ENCODE assay signal across 10 cellular contexts in genomic region chr17:33667052-33667509, GRCh38.
DNase-seq lines count a peak whose midpoint lies in the region; ATAC-seq and TF ChIP-seq lines count a peak whose summit lies in the region.
"Had no signal": no experiment of that assay in that cellular context is flagged by ENCODE, and none has a peak within 500 bp of the region (broad histone marks: within the 10 kb centered on the region; RNA-seq: fewer than 3 reads in every experiment).

No MANE protein-coding gene starts in this region.

- H3K4me3 ChIP-seq in MM.1S (ENCODE audit: low read length) = no peak overlapping the region
- no peak overlapping the region for H3K4me3 ChIP-seq in GM23338

- H3K4me1 ChIP-seq in MM.1S (ENCODE audit: low read length) (no peaks in the 10 kb centered on the region), GM23338 (ENCODE audit: insufficient read depth) (no peaks in the 10 kb centered on the region)

- TF ChIP-seq CTCF in MM.1S (IDR thresholded peaks at IDR 0.05; ENCODE audit: low read length) (no peak), GM23338 (conservative IDR thresholded peaks at IDR 0.05; ENCODE audit: low read depth in 2 of 2) (no peak)

- H4K20me1 ChIP-seq in MM.1S (ENCODE audit: insufficient read depth, low read length) = no peaks in the 10 kb centered on the region
- H4K20me1 ChIP-seq in GM23338 (replicated peaks; ENCODE audit: insufficient read depth) = no peaks in the 10 kb centered on the region

- no peaks in the 10 kb centered on the region for H3K9me3 ChIP-seq in MM.1S (replicated peaks; ENCODE audit: insufficient read depth, low read length)

- H3K9me3 Mint-ChIP-seq in activated naive CD4-positive, alpha-beta T cell treated with anti-CD3 and anti-CD28 coated beads, Interleukin-2, amount 10 ng/mL, durations not matched to agents 7 days and 5 days = no peaks in the 10 kb centered on the region
- H3K9me3 Mint-ChIP-seq in GM23338 = no peaks in the 10 kb centered on the region

- CTCF ChIA-PET in activated naive CD4-positive, alpha-beta T cell treated with anti-CD3 and anti-CD28 coated beads, Interleukin-2, amount 10 ng/mL, durations not matched to agents 7 days and 5 days (lab: Charles Lee) = no interaction called here

- H2AFZ ChIP-seq in MM.1S (ENCODE audit: low read length) (peak overlapping the region; percentile 12; the same call in 1 of the 2 replicates), GM23338 (no peak overlapping the region)

- peaks cover 8% of the 10 kb centered on the region for H3K4me1 Mint-ChIP-seq in activated naive CD4-positive, alpha-beta T cell treated with anti-CD3 and anti-CD28 coated beads, Interleukin-2, amount 10 ng/mL, durations not matched to agents 7 days and 5 days
- H3K4me1 Mint-ChIP-seq in GM23338 = no peaks in the 10 kb centered on the region; the same call in 2 of the 3 replicates

- H3K79me2 ChIP-seq in MM.1S (ENCODE audit: low read length) (no peaks in the 10 kb centered on the region), GM23338 (replicated peaks; ENCODE audit: insufficient read depth) (no peaks in the 10 kb centered on the region)

- no peak overlapping the region for H3K4me3 Mint-ChIP-seq in activated naive CD4-positive, alpha-beta T cell treated with anti-CD3 and anti-CD28 coated beads, Interleukin-2, amount 10 ng/mL, durations not matched to agents 7 days and 5 days
- no peak overlapping the region for H3K4me3 Mint-ChIP-seq in GM23338

- no peaks in the 10 kb centered on the region for H3K9me2 ChIP-seq in MM.1S (replicated peaks; ENCODE audit: insufficient read depth, low read length)
- H3K9me2 ChIP-seq in GM23338 (ENCODE audit: insufficient read depth) = no peaks in the 10 kb centered on the region

- H3K27ac ChIP-seq in MM.1S (ENCODE audit: low read length) (peak overlapping the region; percentile 15), GM23338 (ENCODE audit: low read depth) (no peak overlapping the region)

- ATAC-seq in sciatic nerve (no peak), GM23338 (no peak)

- H3K27ac Mint-ChIP-seq in activated naive CD4-positive, alpha-beta T cell treated with anti-CD3 and anti-CD28 coated beads, Interleukin-2, amount 10 ng/mL, durations not matched to agents 7 days and 5 days = no peak overlapping the region
- H3K27ac Mint-ChIP-seq in GM23338 = no peak overlapping the region

- H3K9ac ChIP-seq in MM.1S (ENCODE audit: low read length) = no peak overlapping the region

- DNase-seq in activated gamma-delta T cell treated with Interleukin-2 at 50 U/mL for 16 hours (peak; percentile 5), activated gamma-delta T cell (lab: John Stamatoyannopoulos, UW) (no peak), MM.1S (peak; percentile 63), ureter (ENCODE audit: low spot score) (peak; percentile 54), sciatic nerve (ENCODE audit: low spot score) (no peak), GM23338 (ENCODE audit: low spot score) (no peak), midbrain (lab: John Stamatoyannopoulos, UW) (no peak)
- peak; percentile 29 for DNase-seq in activated naive CD4-positive, alpha-beta T cell treated with anti-CD3 and anti-CD28 coated beads, Interleukin-2, amount 10 ng/mL, durations not matched to agents 7 days and 5 days
- DNase-seq: IMR-90, Right ventricle myocardium superior had no signal

- no peaks in the 10 kb centered on the region for H3K36me3 Mint-ChIP-seq in activated naive CD4-positive, alpha-beta T cell treated with anti-CD3 and anti-CD28 coated beads, Interleukin-2, amount 10 ng/mL, durations not matched to agents 7 days and 5 days
- H3K36me3 Mint-ChIP-seq in GM23338 (ENCODE audit: low read depth) = no peaks in the 10 kb centered on the region

- H3K27me3 ChIP-seq in MM.1S (replicated peaks; ENCODE audit: insufficient read depth, low read length) (no peaks in the 10 kb centered on the region), GM23338 (ENCODE audit: insufficient read depth) (no peaks in the 10 kb centered on the region)

- H3F3A ChIP-seq in MM.1S (ENCODE audit: insufficient read depth, low read length) (no peaks in the 10 kb centered on the region), GM23338 (replicated peaks; ENCODE audit: low read depth) (no peaks in the 10 kb centered on the region)

- H3K36me3 ChIP-seq in MM.1S (replicated peaks; ENCODE audit: insufficient read depth, low read length) (no peaks in the 10 kb centered on the region), GM23338 (ENCODE audit: insufficient read depth) (no peaks in the 10 kb centered on the region)

- peaks cover 8% of the 10 kb centered on the region for H3K27me3 Mint-ChIP-seq in activated naive CD4-positive, alpha-beta T cell treated with anti-CD3 and anti-CD28 coated beads, Interleukin-2, amount 10 ng/mL, durations not matched to agents 7 days and 5 days
- no peaks in the 10 kb centered on the region for H3K27me3 Mint-ChIP-seq in GM23338 (ENCODE audit: insufficient read depth, low read depth, poor library complexity)

- intact Hi-C loops in sciatic nerve (cut with DNase I) = no loop called here

- H3K4me2 ChIP-seq in MM.1S (ENCODE audit: low read depth, low read length) (peak overlapping the region; percentile 11; the same call in 1 of the 2 replicates), GM23338 (no peak overlapping the region)

TF ChIP-seq in GM23338, 12 proteins besides CTCF, POLR2A, EP300 and RAD21 (continues in another document):
- TF ChIP-seq, protein P1, sequence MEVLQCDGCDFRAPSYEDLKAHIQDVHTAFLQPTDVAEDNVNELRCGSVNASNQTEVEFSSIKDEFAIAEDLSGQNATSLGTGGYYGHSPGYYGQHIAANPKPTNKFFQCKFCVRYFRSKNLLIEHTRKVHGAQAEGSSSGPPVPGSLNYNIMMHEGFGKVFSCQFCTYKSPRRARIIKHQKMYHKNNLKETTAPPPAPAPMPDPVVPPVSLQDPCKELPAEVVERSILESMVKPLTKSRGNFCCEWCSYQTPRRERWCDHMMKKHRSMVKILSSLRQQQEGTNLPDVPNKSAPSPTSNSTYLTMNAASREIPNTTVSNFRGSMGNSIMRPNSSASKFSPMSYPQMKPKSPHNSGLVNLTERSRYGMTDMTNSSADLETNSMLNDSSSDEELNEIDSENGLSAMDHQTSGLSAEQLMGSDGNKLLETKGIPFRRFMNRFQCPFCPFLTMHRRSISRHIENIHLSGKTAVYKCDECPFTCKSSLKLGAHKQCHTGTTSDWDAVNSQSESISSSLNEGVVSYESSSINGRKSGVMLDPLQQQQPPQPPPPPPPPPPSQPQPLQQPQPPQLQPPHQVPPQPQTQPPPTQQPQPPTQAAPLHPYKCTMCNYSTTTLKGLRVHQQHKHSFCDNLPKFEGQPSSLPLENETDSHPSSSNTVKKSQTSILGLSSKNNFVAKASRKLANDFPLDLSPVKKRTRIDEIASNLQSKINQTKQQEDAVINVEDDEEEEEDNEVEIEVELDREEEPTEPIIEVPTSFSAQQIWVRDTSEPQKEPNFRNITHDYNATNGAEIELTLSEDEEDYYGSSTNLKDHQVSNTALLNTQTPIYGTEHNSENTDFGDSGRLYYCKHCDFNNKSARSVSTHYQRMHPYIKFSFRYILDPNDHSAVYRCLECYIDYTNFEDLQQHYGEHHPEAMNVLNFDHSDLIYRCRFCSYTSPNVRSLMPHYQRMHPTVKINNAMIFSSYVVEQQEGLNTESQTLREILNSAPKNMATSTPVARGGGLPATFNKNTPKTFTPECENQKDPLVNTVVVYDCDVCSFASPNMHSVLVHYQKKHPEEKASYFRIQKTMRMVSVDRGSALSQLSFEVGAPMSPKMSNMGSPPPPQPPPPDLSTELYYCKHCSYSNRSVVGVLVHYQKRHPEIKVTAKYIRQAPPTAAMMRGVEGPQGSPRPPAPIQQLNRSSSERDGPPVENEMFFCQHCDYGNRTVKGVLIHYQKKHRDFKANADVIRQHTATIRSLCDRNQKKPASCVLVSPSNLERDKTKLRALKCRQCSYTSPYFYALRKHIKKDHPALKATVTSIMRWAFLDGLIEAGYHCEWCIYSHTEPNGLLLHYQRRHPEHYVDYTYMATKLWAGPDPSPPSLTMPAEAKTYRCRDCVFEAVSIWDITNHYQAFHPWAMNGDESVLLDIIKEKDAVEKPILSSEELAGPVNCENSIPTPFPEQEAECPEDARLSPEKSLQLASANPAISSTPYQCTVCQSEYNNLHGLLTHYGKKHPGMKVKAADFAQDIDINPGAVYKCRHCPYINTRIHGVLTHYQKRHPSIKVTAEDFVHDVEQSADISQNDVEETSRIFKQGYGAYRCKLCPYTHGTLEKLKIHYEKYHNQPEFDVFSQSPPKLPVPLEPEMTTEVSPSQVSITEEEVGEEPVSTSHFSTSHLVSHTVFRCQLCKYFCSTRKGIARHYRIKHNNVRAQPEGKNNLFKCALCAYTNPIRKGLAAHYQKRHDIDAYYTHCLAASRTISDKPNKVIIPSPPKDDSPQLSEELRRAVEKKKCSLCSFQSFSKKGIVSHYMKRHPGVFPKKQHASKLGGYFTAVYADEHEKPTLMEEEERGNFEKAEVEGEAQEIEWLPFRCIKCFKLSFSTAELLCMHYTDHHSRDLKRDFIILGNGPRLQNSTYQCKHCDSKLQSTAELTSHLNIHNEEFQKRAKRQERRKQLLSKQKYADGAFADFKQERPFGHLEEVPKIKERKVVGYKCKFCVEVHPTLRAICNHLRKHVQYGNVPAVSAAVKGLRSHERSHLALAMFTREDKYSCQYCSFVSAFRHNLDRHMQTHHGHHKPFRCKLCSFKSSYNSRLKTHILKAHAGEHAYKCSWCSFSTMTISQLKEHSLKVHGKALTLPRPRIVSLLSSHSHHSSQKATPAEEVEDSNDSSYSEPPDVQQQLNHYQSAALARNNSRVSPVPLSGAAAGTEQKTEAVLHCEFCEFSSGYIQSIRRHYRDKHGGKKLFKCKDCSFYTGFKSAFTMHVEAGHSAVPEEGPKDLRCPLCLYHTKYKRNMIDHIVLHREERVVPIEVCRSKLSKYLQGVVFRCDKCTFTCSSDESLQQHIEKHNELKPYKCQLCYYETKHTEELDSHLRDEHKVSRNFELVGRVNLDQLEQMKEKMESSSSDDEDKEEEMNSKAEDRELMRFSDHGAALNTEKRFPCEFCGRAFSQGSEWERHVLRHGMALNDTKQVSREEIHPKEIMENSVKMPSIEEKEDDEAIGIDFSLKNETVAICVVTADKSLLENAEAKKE (CRISPR knock-in tag; IDR thresholded peaks at IDR 0.05) = no peak
- TF ChIP-seq STAT1 (IDR thresholded peaks at IDR 0.05; ENCODE audit: unreplicated experiment) = no peak
- TF ChIP-seq CREB1 (CRISPR knock-in tag; IDR thresholded peaks at IDR 0.05; ENCODE audit: low read depth) = no peak
- TF ChIP-seq ZNF331 (CRISPR knock-in tag; IDR thresholded peaks at IDR 0.05; ENCODE audit: low read depth) = no peak
- TF ChIP-seq, protein P2, sequence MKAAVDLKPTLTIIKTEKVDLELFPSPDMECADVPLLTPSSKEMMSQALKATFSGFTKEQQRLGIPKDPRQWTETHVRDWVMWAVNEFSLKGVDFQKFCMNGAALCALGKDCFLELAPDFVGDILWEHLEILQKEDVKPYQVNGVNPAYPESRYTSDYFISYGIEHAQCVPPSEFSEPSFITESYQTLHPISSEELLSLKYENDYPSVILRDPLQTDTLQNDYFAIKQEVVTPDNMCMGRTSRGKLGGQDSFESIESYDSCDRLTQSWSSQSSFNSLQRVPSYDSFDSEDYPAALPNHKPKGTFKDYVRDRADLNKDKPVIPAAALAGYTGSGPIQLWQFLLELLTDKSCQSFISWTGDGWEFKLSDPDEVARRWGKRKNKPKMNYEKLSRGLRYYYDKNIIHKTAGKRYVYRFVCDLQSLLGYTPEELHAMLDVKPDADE (IDR thresholded peaks at IDR 0.05) = no peak

Comparison
In these comparisons a context has a peak if more than half of its experiments do, and no peak if none do; other contexts are left out.
1. DNase-seq: peak in activated gamma-delta T cell treated with Interleukin-2 at 50 U/mL for 16 hours (single experiment), MM.1S (single experiment), activated naive CD4-positive, alpha-beta T cell treated with anti-CD3 and anti-CD28 coated beads, Interleukin-2, amount 10 ng/mL, durations not matched to agents 7 days and 5 days (single experiment) and ureter (single experiment); none in activated gamma-delta T cell (single experiment), sciatic nerve (single experiment), GM23338 (single experiment) and midbrain (single experiment).